Comparison of ENCODE assay signal across 1 cellular context in the genomic region with DNA sequence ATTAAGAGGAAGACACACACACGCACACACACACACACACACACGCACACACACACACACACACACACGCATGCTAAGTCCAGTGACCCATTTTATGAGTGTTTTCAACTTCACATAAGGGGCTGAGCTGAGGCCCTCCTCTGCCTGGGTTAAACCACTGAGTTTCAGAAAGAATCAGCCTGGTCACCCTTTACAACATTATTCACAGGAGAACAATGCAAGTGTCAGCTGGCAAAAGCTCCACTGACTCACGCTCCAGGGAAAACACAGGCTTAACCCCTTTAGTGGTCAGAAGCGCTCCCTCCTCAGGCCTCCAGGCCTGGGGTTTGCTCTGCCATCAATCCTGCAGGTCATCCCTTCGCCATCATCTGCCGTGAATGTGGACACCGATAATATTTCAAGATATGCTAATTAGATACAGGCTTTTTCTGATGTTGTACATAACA.
TF ChIP-seq lines count a peak whose summit lies in the region.

No MANE protein-coding gene starts in this region.

TF ChIP-seq in IMR-90, 13 proteins besides CTCF, POLR2A, EP300 and RAD21 (continued from another document):
- TF ChIP-seq CHD1 (IDR thresholded peaks at IDR 0.05; ENCODE audit: low read depth, low read length): no peak
